ENCODE assay signal across 8 cellular contexts in genomic region chr1:8439015-8439702, GRCh38.
A peak's percentile ranks its signal among the peaks of the same experiment; 100 is the strongest.
DNase-seq lines count a peak whose midpoint lies in the region; ATAC-seq lines count a peak whose summit lies in the region.

No MANE protein-coding gene starts in this region.

- peaks cover under 1% of the 10 kb centered on the region for H3K36me3 Mint-ChIP-seq in T-helper 17 cell (ENCODE audit: low read depth)
- H3K36me3 Mint-ChIP-seq in natural killer cell treated with Interleukin-12 subunit alpha and Interleukin-12 subunit beta and Interleukin-15 and Interleukin-18, amount 100 ng/mL, for 72 hours = peaks cover 5% of the 10 kb centered on the region

- H3K4me1 Mint-ChIP-seq in T-helper 17 cell = peaks cover 10% of the 10 kb centered on the region
- peaks cover 7% of the 10 kb centered on the region in 2 donors for H3K4me1 Mint-ChIP-seq in natural killer cell treated with Interleukin-12 subunit alpha and Interleukin-12 subunit beta and Interleukin-15 and Interleukin-18, amount 100 ng/mL, for 72 hours (ENCODE audit: low read depth in 2 of 2)

- peak; percentile 35 for ATAC-seq in T-helper 17 cell
- peak in 1 of 2 donors; percentile 53 for ATAC-seq in natural killer cell treated with Interleukin-12 subunit alpha and Interleukin-12 subunit beta and Interleukin-15 and Interleukin-18, amount 100 ng/mL, for 72 hours
- no peak for ATAC-seq in GM18511 (IDR thresholded peaks at IDR 0.05; ENCODE audit: unreplicated experiment)
- no peak for ATAC-seq in HG03565 (IDR thresholded peaks at IDR 0.05; ENCODE audit: unreplicated experiment)

- no peaks in the 10 kb centered on the region for H3K27me3 Mint-ChIP-seq in T-helper 17 cell
- peaks cover 0 to 4% of the 10 kb centered on the region in 2 donors for H3K27me3 Mint-ChIP-seq in natural killer cell treated with Interleukin-12 subunit alpha and Interleukin-12 subunit beta and Interleukin-15 and Interleukin-18, amount 100 ng/mL, for 72 hours

- peak; percentile 66 for DNase-seq in SIG-M5 treated with dmso at 0.1 percent for 504 hours (lab: John Stamatoyannopoulos, UW; ENCODE audit: unreplicated experiment)
- DNase-seq in SIG-M5 (lab: John Stamatoyannopoulos, UW) = no peak
- DNase-seq in NCI-H1048 (lab: John Stamatoyannopoulos, UW) = peak; percentile 53
- no peak for DNase-seq in T-helper 17 cell
- DNase-seq in fibroblast of peridontal ligament (ENCODE audit: extremely low read depth) = peak; percentile 90
- no peak for DNase-seq in natural killer cell treated with Interleukin-12 subunit alpha and Interleukin-12 subunit beta and Interleukin-15 and Interleukin-18, amount 100 ng/mL, for 72 hours (ENCODE audit: low spot score)

- H3K4me3 Mint-ChIP-seq in T-helper 17 cell = no peak overlapping the region
- peak overlapping the region; percentile 44 for H3K4me3 Mint-ChIP-seq in natural killer cell treated with Interleukin-12 subunit alpha and Interleukin-12 subunit beta and Interleukin-15 and Interleukin-18, amount 100 ng/mL, for 72 hours

- no peak overlapping the region for H3K27ac Mint-ChIP-seq in T-helper 17 cell
- H3K27ac Mint-ChIP-seq in natural killer cell treated with Interleukin-12 subunit alpha and Interleukin-12 subunit beta and Interleukin-15 and Interleukin-18, amount 100 ng/mL, for 72 hours = peak overlapping the region; percentile 28 to 43

- H3K9me3 ChIP-seq in T-helper 17 cell (ENCODE audit: control insufficient read depth, low read length, poor library complexity, severe bottlenecking) = no peaks in the 10 kb centered on the region

- no peaks in the 10 kb centered on the region for H3K9me3 Mint-ChIP-seq in natural killer cell treated with Interleukin-12 subunit alpha and Interleukin-12 subunit beta and Interleukin-15 and Interleukin-18, amount 100 ng/mL, for 72 hours

Comparison
In these comparisons a context has a peak if more than half of its experiments do, and no peak if none do; other contexts are left out.
1. DNase-seq: peak in SIG-M5 treated with dmso at 0.1 percent for 504 hours (single experiment), NCI-H1048 (single experiment) and fibroblast of peridontal ligament (single experiment); none in SIG-M5 (single experiment), T-helper 17 cell (0 of 3) and natural killer cell treated with Interleukin-12 subunit alpha and Interleukin-12 subunit beta and Interleukin-15 and Interleukin-18, amount 100 ng/mL, for 72 hours (single experiment).